In genomic region chr4:103162176-103162575, GRCh38 we compare ENCODE assay signal across 26 cellular contexts.
"Had no signal": no experiment of that assay in that cellular context is flagged by ENCODE, and none has a peak within 500 bp of the region (broad histone marks: within the 10 kb centered on the region; RNA-seq: fewer than 3 reads in every experiment).

No MANE protein-coding gene starts in this region.

- H3K27me3 ChIP-seq: neural progenitor cell, ovary, stomach, thyroid gland, tibial nerve, upper lobe of right lung, uterus had no signal

- H3K4me2 ChIP-seq: neural progenitor cell had no signal

- H2AFZ ChIP-seq: neural progenitor cell, parathyroid adenoma had no signal

- H3K4me3 ChIP-seq: neural progenitor cell, ovary, psoas muscle, skin epidermis, stomach, thoracic aorta, thyroid gland, tibial nerve, upper lobe of right lung, uterus had no signal

- H3K36me3 ChIP-seq: ovary, stomach, thoracic aorta, thyroid gland, tibial nerve, upper lobe of right lung, uterus had no signal

- H3K4me3 Mint-ChIP-seq: naive thymus-derived CD4-positive, alpha-beta T cell; natural killer cell; nephron; neural progenitor cell; stimulated activated effector memory CD8-positive, alpha-beta T cell treated with anti-CD3 and anti-CD28 coated beads, Interleukin-12 subunit alpha, Interleukin-12 subunit beta, amount 100 ng/mL, for 72 hours; stimulated activated naive B cell treated with anti-CD40 and anti-IgM and Interleukin-4, amounts not matched to agents 10 μg/mL and 1 μg/mL and 100 μg/mL, for 72 hours; stimulated activated naive CD8-positive, alpha-beta T cell treated with anti-CD3 and anti-CD28 coated beads, Interleukin-15, Interleukin-2, amounts not matched to agents 100 ng/mL and 50 ng/mL, for 24 hours; type B pancreatic cell had no signal

- H3K79me2 ChIP-seq: parathyroid adenoma had no signal

- H3K27me3 Mint-ChIP-seq: naive thymus-derived CD4-positive, alpha-beta T cell; progenitor cell of endocrine pancreas; stimulated activated naive B cell treated with anti-CD40 and anti-IgM and Interleukin-4, amounts not matched to agents 10 μg/mL and 1 μg/mL and 100 μg/mL, for 72 hours; stimulated activated naive CD8-positive, alpha-beta T cell treated with anti-CD3 and anti-CD28 coated beads, Interleukin-15, Interleukin-2, amounts not matched to agents 100 ng/mL and 50 ng/mL, for 24 hours; type B pancreatic cell had no signal

- H3K9me3 ChIP-seq: ovary, psoas muscle, stomach, thoracic aorta, thyroid gland, tibial nerve, upper lobe of right lung, uterus had no signal

- H3K4me1 ChIP-seq: neural progenitor cell, parathyroid adenoma, psoas muscle, stomach, thyroid gland, tibial nerve, upper lobe of right lung, uterus had no signal

- H3K36me3 Mint-ChIP-seq: natural killer cell; stimulated activated naive B cell treated with anti-CD40 and anti-IgM and Interleukin-4, amounts not matched to agents 10 μg/mL and 1 μg/mL and 100 μg/mL, for 72 hours had no signal

- ATAC-seq: naive thymus-derived CD4-positive, alpha-beta T cell; natural killer cell; psoas muscle; right cardiac atrium; sciatic nerve; stimulated activated effector memory CD8-positive, alpha-beta T cell treated with anti-CD3 and anti-CD28 coated beads, Interleukin-12 subunit alpha, Interleukin-12 subunit beta, amount 100 ng/mL, for 72 hours; stimulated activated naive B cell treated with anti-CD40 and anti-IgM and Interleukin-4, amounts not matched to agents 10 μg/mL and 1 μg/mL and 100 μg/mL, for 72 hours; upper lobe of right lung had no signal

- DNase-seq: naive thymus-derived CD4-positive, alpha-beta T cell; natural killer cell; ovary; psoas muscle; right cardiac atrium; stimulated activated CD4-positive, alpha-beta T cell treated with anti-CD3 and anti-CD28 coated beads, Interleukin-15, amount 100 ng/mL, for 24 hours; stimulated activated CD4-positive, alpha-beta T cell treated with anti-CD3 and anti-CD28 coated beads, Interleukin-2, amount 100 ng/mL, for 24 hours; stimulated activated CD4-positive, alpha-beta T cell treated with anti-CD3 and anti-CD28 coated beads, Interleukin-2, amount 100 ng/mL, for 48 hours; stimulated activated CD4-positive, alpha-beta T cell treated with anti-CD3 and anti-CD28 coated beads, Interleukin-4, amount 100 ng/mL, for 24 hours; stimulated activated naive B cell treated with anti-CD40 and anti-IgM and Interleukin-4, amounts not matched to agents 10 μg/mL and 1 μg/mL and 100 μg/mL, for 72 hours; stimulated activated naive CD4-positive, alpha-beta T cell treated with Interleukin-2 at 50 U/mL for 16 hours; stomach; thyroid gland; upper lobe of right lung; uterus had no signal

- H3K9me3 Mint-ChIP-seq: natural killer cell; nephron; neural progenitor cell; stimulated activated effector memory CD8-positive, alpha-beta T cell treated with anti-CD3 and anti-CD28 coated beads, Interleukin-12 subunit alpha, Interleukin-12 subunit beta, amount 100 ng/mL, for 72 hours; stimulated activated naive B cell treated with anti-CD40 and anti-IgM and Interleukin-4, amounts not matched to agents 10 μg/mL and 1 μg/mL and 100 μg/mL, for 72 hours; stimulated activated naive CD8-positive, alpha-beta T cell treated with anti-CD3 and anti-CD28 coated beads, Interleukin-15, Interleukin-2, amounts not matched to agents 100 ng/mL and 50 ng/mL, for 24 hours; type B pancreatic cell had no signal

- H3K27ac Mint-ChIP-seq: naive thymus-derived CD4-positive, alpha-beta T cell; natural killer cell; nephron; neural progenitor cell; progenitor cell of endocrine pancreas; stimulated activated effector memory CD8-positive, alpha-beta T cell treated with anti-CD3 and anti-CD28 coated beads, Interleukin-12 subunit alpha, Interleukin-12 subunit beta, amount 100 ng/mL, for 72 hours; stimulated activated naive B cell treated with anti-CD40 and anti-IgM and Interleukin-4, amounts not matched to agents 10 μg/mL and 1 μg/mL and 100 μg/mL, for 72 hours; stimulated activated naive CD8-positive, alpha-beta T cell treated with anti-CD3 and anti-CD28 coated beads, Interleukin-15, Interleukin-2, amounts not matched to agents 100 ng/mL and 50 ng/mL, for 24 hours; type B pancreatic cell had no signal

- H3K4me1 Mint-ChIP-seq: natural killer cell; nephron; neural progenitor cell; stimulated activated effector memory CD8-positive, alpha-beta T cell treated with anti-CD3 and anti-CD28 coated beads, Interleukin-12 subunit alpha, Interleukin-12 subunit beta, amount 100 ng/mL, for 72 hours; stimulated activated naive B cell treated with anti-CD40 and anti-IgM and Interleukin-4, amounts not matched to agents 10 μg/mL and 1 μg/mL and 100 μg/mL, for 72 hours had no signal

- H3K9ac ChIP-seq: neural progenitor cell, parathyroid adenoma had no signal

- H3K27ac ChIP-seq: neural progenitor cell, ovary, parathyroid adenoma, psoas muscle, skin epidermis, stomach, thoracic aorta, thyroid gland, tibial nerve, upper lobe of right lung, uterus had no signal
